1 cellular context compared by ENCODE assay signal in the genomic region with DNA sequence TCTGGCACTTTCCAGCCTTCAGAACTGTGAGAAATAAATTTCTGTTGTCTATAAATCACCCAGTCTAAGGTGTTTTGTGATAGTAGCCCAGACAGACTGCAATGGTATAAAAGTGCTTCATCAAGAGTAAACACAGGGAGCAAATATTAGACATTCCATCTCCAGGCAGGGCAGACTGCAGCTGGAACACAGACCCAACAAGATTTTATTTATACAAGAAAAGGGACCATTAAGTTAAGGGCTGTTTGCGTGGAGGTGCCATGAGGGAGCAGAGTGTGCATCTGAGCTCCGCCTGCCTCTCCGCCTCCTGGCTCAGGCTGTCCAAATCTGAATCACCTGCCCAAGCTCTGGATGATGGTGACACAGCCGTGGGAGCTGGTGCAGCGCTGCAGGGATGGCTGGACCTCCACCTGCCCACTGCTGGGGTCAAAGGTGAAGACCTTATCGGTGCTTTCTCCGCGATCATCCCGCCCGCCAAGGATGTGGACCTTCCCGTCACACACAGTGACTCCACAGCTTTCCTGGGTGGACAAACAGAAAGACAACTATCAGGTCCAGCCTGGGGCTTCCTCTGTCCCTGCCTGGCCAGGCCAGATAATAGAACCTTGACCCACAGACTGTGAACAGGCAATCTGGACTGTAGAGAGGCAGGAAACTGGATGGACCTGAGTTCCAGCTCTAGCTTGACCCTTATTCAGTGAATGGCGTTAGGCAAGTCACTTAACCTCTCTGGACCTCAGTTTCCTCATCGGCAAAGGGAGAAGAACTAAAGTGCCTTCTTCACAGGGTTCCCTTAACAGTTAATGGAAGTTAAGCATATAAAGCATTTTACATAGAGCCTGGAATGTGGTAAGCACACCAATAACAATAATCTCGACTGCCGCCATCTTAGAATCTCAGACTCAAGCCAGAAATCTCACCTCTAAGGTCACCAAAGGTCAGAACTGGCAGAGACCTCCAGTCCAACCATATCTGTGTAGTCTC.
A peak's percentile ranks its signal among the peaks of the same experiment; 100 is the strongest.
TF ChIP-seq lines count a peak whose summit lies in the region.

No MANE protein-coding gene starts in this region.

TF ChIP-seq in H1, 55 proteins besides CTCF, POLR2A, EP300 and RAD21:
- TF ChIP-seq POLR2AphosphoS5 (IDR thresholded peaks at IDR 0.05; ENCODE audit: low read depth, low read length): peak; percentile 27; the same call in 1 of the 2 replicates
- no peak for TF ChIP-seq SIX5 (IDR thresholded peaks at IDR 0.05; ENCODE audit: low read depth, low read length)
